Comparison of ENCODE assay signal across 8 cellular contexts in genomic region chr9:3526166-3526902, GRCh38. TPM values are rescaled to one million over a fixed set of nuclear protein-coding genes. Genes with fewer than 3 reads are reported as not detected.
DNase-seq lines count a peak whose midpoint lies in the region; ATAC-seq, FAIRE-seq and TF ChIP-seq lines count a peak whose summit lies in the region.

No MANE protein-coding gene starts in this region.

- peak; percentile 93 for TF ChIP-seq POLR2A in GM18505 (IDR thresholded peaks at IDR 0.05; ENCODE audit: borderline replicate concordance, extremely low read depth, insufficient read depth, insufficient read length)

- under 1% methylated on average over 51 of the region's 67 CpGs for WGBS in hepatocyte (ENCODE audit: low lambda C conversion rate, missing lambda C conversion rate)

- H3K4me3 ChIP-seq in astrocyte (ENCODE audit: insufficient read depth, low read depth, low read length): peak overlapping the region; percentile 92
- peak overlapping the region; percentile 59 for H3K4me3 ChIP-seq in hepatocyte

- H3K79me2 ChIP-seq in astrocyte (ENCODE audit: insufficient read depth, low read length): peaks cover 52% of the 10 kb centered on the region
- peaks cover 70% of the 10 kb centered on the region for H3K79me2 ChIP-seq in hepatocyte

- H3K27me3 ChIP-seq in astrocyte (ENCODE audit: insufficient read depth, low read length): no peaks in the 10 kb centered on the region
- no peaks in the 10 kb centered on the region for H3K27me3 ChIP-seq in hepatocyte

- peak overlapping the region; percentile 98 for H3K4me3 Mint-ChIP-seq in astrocyte (ENCODE audit: unreplicated experiment)

- H3K27ac ChIP-seq in astrocyte (ENCODE audit: low read depth, low read length) (peak overlapping the region; percentile 100), hepatocyte (peak overlapping the region; percentile 100)

- H3K27me3 Mint-ChIP-seq in astrocyte (ENCODE audit: low read depth, unreplicated experiment): no peaks in the 10 kb centered on the region

- H3K9me3 ChIP-seq in astrocyte (ENCODE audit: insufficient read depth, low read depth, low read length): no peaks in the 10 kb centered on the region
- no peaks in the 10 kb centered on the region for H3K9me3 ChIP-seq in hepatocyte (ENCODE audit: low read depth)

- no peaks in the 10 kb centered on the region for H3K36me3 Mint-ChIP-seq in astrocyte (ENCODE audit: low read depth, unreplicated experiment)

- no peaks in the 10 kb centered on the region for H3K9me2 ChIP-seq in hepatocyte (replicated peaks; ENCODE audit: insufficient read depth)

- FAIRE-seq in astrocyte (lab: Jason Lieb, UNC): no peak
- no peak for FAIRE-seq in D721Med (lab: Jason Lieb, UNC)

- peaks cover 10% of the 10 kb centered on the region for H3K4me1 ChIP-seq in astrocyte (ENCODE audit: insufficient read depth, low read length)
- H3K4me1 ChIP-seq in hepatocyte (ENCODE audit: insufficient read depth): peaks cover 8% of the 10 kb centered on the region

- peak; percentile 64 for ATAC-seq in GM18505 (IDR thresholded peaks at IDR 0.05; ENCODE audit: unreplicated experiment)
- peak; percentile 61 for ATAC-seq in HG02938 (IDR thresholded peaks at IDR 0.05; ENCODE audit: unreplicated experiment)

- H4K20me1 ChIP-seq in astrocyte (ENCODE audit: insufficient read depth, low read length) (no peaks in the 10 kb centered on the region), hepatocyte (ENCODE audit: insufficient read depth, poor library complexity, severe bottlenecking) (no peaks in the 10 kb centered on the region)

- H2AFZ ChIP-seq in astrocyte (ENCODE audit: low read depth, low read length): peak overlapping the region; percentile 93
- H2AFZ ChIP-seq in hepatocyte: peak overlapping the region; percentile 88

- peak overlapping the region; percentile 100 for H3K4me2 ChIP-seq in astrocyte (ENCODE audit: low read length)
- peak overlapping the region; percentile 79 for H3K4me2 ChIP-seq in hepatocyte

- DNase-seq in NCI-H1694 (lab: John Stamatoyannopoulos, UW): peak; percentile 88
- DNase-seq in T-helper 22 cell (ENCODE audit: low read depth): peak; percentile 78
- DNase-seq in astrocyte (ENCODE audit: low read depth): peak; percentile 68
- DNase-seq in hepatocyte (ENCODE audit: low spot score): peak; percentile 93
- DNase-seq in retina: peak; percentile 100
- no peak for DNase-seq in D721Med (ENCODE audit: insufficient read length, low spot score)

- H3K4me1 Mint-ChIP-seq in astrocyte (ENCODE audit: low read depth, unreplicated experiment): peaks cover 23% of the 10 kb centered on the region

- peak overlapping the region; percentile 100 for H3K9ac ChIP-seq in astrocyte (ENCODE audit: low read length)

- H3K27ac Mint-ChIP-seq in astrocyte (ENCODE audit: unreplicated experiment): peak overlapping the region; percentile 100

- TF ChIP-seq CTCF in astrocyte (IDR thresholded peaks at IDR 0.05; ENCODE audit: insufficient read depth, low read depth, low read length) (no peak), hepatocyte (IDR thresholded peaks at IDR 0.05; ENCODE audit: poor library complexity) (no peak), D721Med (IDR thresholded peaks at IDR 0.05; ENCODE audit: insufficient read depth, missing control alignments) (no peak)

- no peaks in the 10 kb centered on the region for H3K9me3 Mint-ChIP-seq in astrocyte (ENCODE audit: unreplicated experiment)

- no peaks in the 10 kb centered on the region for H3K36me3 ChIP-seq in astrocyte (ENCODE audit: insufficient read depth, low read length)
- no peaks in the 10 kb centered on the region for H3K36me3 ChIP-seq in hepatocyte (replicated peaks; ENCODE audit: insufficient read depth, low read depth)

RNA-seq across cellular contexts. Expression of gene RFX3, which starts 0.5 kb away (rescaled TPM):
- total RNA-seq in astrocyte: 12.1 and 12.6 TPM in 2 replicates
- 6.5 and 7.9 TPM in 2 replicates for total RNA-seq in hepatocyte
- polyA plus RNA-seq in hepatocyte: 4.4 and 5.8 TPM in 2 replicates
